In genomic region chr12:120703311-120703942, GRCh38 we compare ENCODE assay signal across 14 cellular contexts.
"Had no signal": no experiment of that assay in that cellular context is flagged by ENCODE, and none has a peak within 500 bp of the region (broad histone marks: within the 10 kb centered on the region; RNA-seq: fewer than 3 reads in every experiment).

No MANE protein-coding gene starts in this region.

- DNase-seq: activated CD4-positive, alpha-beta T cell treated with anti-CD3 and anti-CD28 coated beads, Interleukin-2, amount 50 U/mL, for 4 hours; activated CD4-positive, CD25-positive, alpha-beta regulatory T cell treated with anti-CD3 and anti-CD28 coated beads, Interleukin-2, amount 50 U/mL, for 72 hours; activated effector memory CD4-positive, alpha-beta T cell treated with anti-CD3 and anti-CD28 coated beads, Interleukin-2, amount 50 U/mL, for 16 hours; activated T-cell treated with anti-CD3 and anti-CD28 coated beads, Interleukin-2, amount 50 U/mL, for 24 hours; esophagus squamous epithelium; foreskin fibroblast; head of caudate nucleus; islet precursor cell; naive B cell; psoas muscle; SJCRH30 had no signal

- H3K36me3 ChIP-seq: breast epithelium had no signal

- H3K4me3 ChIP-seq: breast epithelium, esophagus squamous epithelium, psoas muscle, SJCRH30 had no signal

- H3K4me3 Mint-ChIP-seq: activated naive CD8-positive, alpha-beta T cell; activated T-cell treated with anti-CD3 and anti-CD28 coated beads, Interleukin-2, amount 50 U/mL, for 24 hours; naive B cell; stimulated activated memory B cell treated with anti-CD40 and anti-IgM and Interleukin-4, amounts not matched to agents 10 μg/mL and 1 μg/mL and 100 μg/mL, for 72 hours had no signal

- H3K4me1 ChIP-seq: breast epithelium had no signal

- ATAC-seq: psoas muscle; stimulated activated memory B cell treated with anti-CD40 and anti-IgM and Interleukin-4, amounts not matched to agents 10 μg/mL and 1 μg/mL and 100 μg/mL, for 72 hours had no signal

- H3K9me3 ChIP-seq: breast epithelium, esophagus squamous epithelium, psoas muscle, SJCRH30 had no signal

- H3K27ac Mint-ChIP-seq: activated naive CD8-positive, alpha-beta T cell; activated T-cell treated with anti-CD3 and anti-CD28 coated beads, Interleukin-2, amount 50 U/mL, for 24 hours; stimulated activated memory B cell treated with anti-CD40 and anti-IgM and Interleukin-4, amounts not matched to agents 10 μg/mL and 1 μg/mL and 100 μg/mL, for 72 hours had no signal

- H3K27ac ChIP-seq: esophagus squamous epithelium, psoas muscle, SJCRH30 had no signal

- H3K27me3 ChIP-seq: breast epithelium, esophagus squamous epithelium, SJCRH30 had no signal

- H3K27me3 Mint-ChIP-seq: activated naive CD8-positive, alpha-beta T cell; activated T-cell treated with anti-CD3 and anti-CD28 coated beads, Interleukin-2, amount 50 U/mL, for 24 hours; naive B cell; stimulated activated memory B cell treated with anti-CD40 and anti-IgM and Interleukin-4, amounts not matched to agents 10 μg/mL and 1 μg/mL and 100 μg/mL, for 72 hours had no signal

- H3K9me3 Mint-ChIP-seq: activated T-cell treated with anti-CD3 and anti-CD28 coated beads, Interleukin-2, amount 50 U/mL, for 24 hours; naive B cell; stimulated activated memory B cell treated with anti-CD40 and anti-IgM and Interleukin-4, amounts not matched to agents 10 μg/mL and 1 μg/mL and 100 μg/mL, for 72 hours had no signal
